ENCODE assay signal across 8 cellular contexts in genomic region chr17:54968259-54968953, GRCh38. TPM values are rescaled to one million over a fixed set of nuclear protein-coding genes. Genes with fewer than 3 reads are reported as not detected.
A peak's percentile ranks its signal among the peaks of the same experiment; 100 is the strongest.
DNase-seq lines count a peak whose midpoint lies in the region; ATAC-seq and TF ChIP-seq lines count a peak whose summit lies in the region.

A gene with protein sequence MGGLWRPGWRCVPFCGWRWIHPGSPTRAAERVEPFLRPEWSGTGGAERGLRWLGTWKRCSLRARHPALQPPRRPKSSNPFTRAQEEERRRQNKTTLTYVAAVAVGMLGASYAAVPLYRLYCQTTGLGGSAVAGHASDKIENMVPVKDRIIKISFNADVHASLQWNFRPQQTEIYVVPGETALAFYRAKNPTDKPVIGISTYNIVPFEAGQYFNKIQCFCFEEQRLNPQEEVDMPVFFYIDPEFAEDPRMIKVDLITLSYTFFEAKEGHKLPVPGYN (minus strand): TSS chr17:54968654. CDS start chr17:54968646, 8 bp downstream.
Gene STXBP4, plus strand, starts transcription at chr17:54968765. Its CDS starts 17,455 bp downstream, at chr17:54986220.

- DNase-seq in AG09309 (ENCODE audit: low read depth) (peak; percentile 84), NCI-H2196 treated with DMSO at 0.1 percent for 48 hours (lab: John Stamatoyannopoulos, UW; ENCODE audit: unreplicated experiment) (peak; percentile 89), caudate nucleus (lab: John Stamatoyannopoulos, UW) (peak; percentile 39 to 98 (median 91)), immature natural killer cell (peak; percentile 93 to 94 (median 93)), smooth muscle cell (lab: John Stamatoyannopoulos, UW; ENCODE audit: unreplicated experiment) (peak; percentile 74)

- peaks cover 0 to 2% (median 0%) of the 10 kb centered on the region in 3 donors for H3K36me3 Mint-ChIP-seq in immature natural killer cell

- H3F3A ChIP-seq in smooth muscle cell (ENCODE audit: low read depth) = no peaks in the 10 kb centered on the region

- peak within 1 kb of the TSS; percentile 91 for H3K9ac ChIP-seq in smooth muscle cell (ENCODE audit: low read depth)

- H3K27ac ChIP-seq in caudate nucleus (ENCODE audit: low read depth, low read length) (peak within 1 kb of the TSS; percentile 84), smooth muscle cell (ENCODE audit: low read depth) (peak within 1 kb of the TSS; percentile 82)

- in situ Hi-C loops in GM18951 (cut with MboI; ENCODE audit: low sequenced_read_pairs, unreplicated experiment) = no loop called here

- peaks cover 63% of the 10 kb centered on the region for H3K79me2 ChIP-seq in smooth muscle cell (ENCODE audit: low read depth)

- peaks cover 20% of the 10 kb centered on the region for H4K20me1 ChIP-seq in smooth muscle cell (ENCODE audit: low read depth)

- H3K4me1 Mint-ChIP-seq in immature natural killer cell = peaks cover 20 to 24% of the 10 kb centered on the region in 2 donors

- H2AFZ ChIP-seq in smooth muscle cell (ENCODE audit: low read depth) = peak within 1 kb of the TSS; percentile 98

- TF ChIP-seq POLR2A in GM18951 (IDR thresholded peaks at IDR 0.05; ENCODE audit: extremely low read depth, insufficient read depth, insufficient read length) = peak; percentile 87

- no peaks in the 10 kb centered on the region for H3K9me3 Mint-ChIP-seq in immature natural killer cell

- H3K4me3 ChIP-seq in AG09309 (ENCODE audit: control insufficient read depth, low read depth, low read length) (peak within 1 kb of the TSS; percentile 99), WI38 (ENCODE audit: low read depth, low read length) (peak within 1 kb of the TSS; percentile 97), smooth muscle cell (peak within 1 kb of the TSS; percentile 92)

- TF ChIP-seq CTCF in AG09309 (IDR thresholded peaks at IDR 0.05; ENCODE audit: control insufficient read depth, insufficient read depth, low read depth, low read length, missing control alignments) = peak; percentile 47
- 0 out of 2 replicates have a peak, but pooled peaks have one; percentile 31 for TF ChIP-seq CTCF in WI38 (IDR thresholded peaks at IDR 0.05; ENCODE audit: low read depth, low read length)
- peak; percentile 32 for TF ChIP-seq CTCF in smooth muscle cell (IDR thresholded peaks at IDR 0.05; ENCODE audit: borderline replicate concordance, insufficient read depth, poor library complexity, severe bottlenecking)

- H3K9me3 ChIP-seq in smooth muscle cell (replicated peaks; ENCODE audit: low read depth) = no peaks in the 10 kb centered on the region

- peak; percentile 92 for ATAC-seq in HG03159 (IDR thresholded peaks at IDR 0.05; ENCODE audit: unreplicated experiment)

- H3K4me1 ChIP-seq in smooth muscle cell (ENCODE audit: low read depth) = peaks cover 22% of the 10 kb centered on the region

- H3K27me3 ChIP-seq in smooth muscle cell (ENCODE audit: low read depth) = no peaks in the 10 kb centered on the region

- H3K4me3 Mint-ChIP-seq in immature natural killer cell = no peak within 1 kb of the TSS

- peak within 1 kb of the TSS; percentile 94 for H3K4me2 ChIP-seq in smooth muscle cell

- peak within 1 kb of the TSS in 1 of 6 donors; percentile 59 for H3K27ac Mint-ChIP-seq in immature natural killer cell

- WGBS in smooth muscle cell (ENCODE audit: low lambda C conversion rate) = under 1% methylated on average over 56 of the region's 56 CpGs

- peaks cover 0 to 6% (median 0%) of the 10 kb centered on the region in 3 donors for H3K27me3 Mint-ChIP-seq in immature natural killer cell (ENCODE audit: low read depth in 3 of 3)

- peaks cover 15% of the 10 kb centered on the region for H3K36me3 ChIP-seq in smooth muscle cell (ENCODE audit: low read depth)

RNA-seq across cellular contexts. Expression of the first gene that starts in this region (rescaled TPM):
- polyA plus RNA-seq in immature natural killer cell (10 to 100 TPM; 45.5 to 79.6 (median 57.2) TPM), smooth muscle cell (26.9 and 30.5 TPM in 2 replicates)
- 32.3 and 38.9 TPM in 2 replicates for total RNA-seq in smooth muscle cell

RNA-seq across cellular contexts. Expression of gene STXBP4, which starts in this region (rescaled TPM):
- polyA plus RNA-seq in immature natural killer cell (1 to 10 TPM in 1 of 3 donors, under 1 TPM in 1, not detected in 1; 0.58 to 5.9 TPM), smooth muscle cell (5.6 and 5.7 TPM in 2 replicates)
- 45.9 and 59.5 TPM in 2 replicates for total RNA-seq in smooth muscle cell

Comparison
In these comparisons a context has a peak if more than half of its experiments do, and no peak if none do; other contexts are left out.
1. Peak in every context shown above with its lines: DNase-seq, ATAC-seq, H3K4me3 ChIP-seq and H3K27ac ChIP-seq.